ENCODE assay signal across 3 cellular contexts in genomic region chr16:83147244-83147643, GRCh38.
TF ChIP-seq lines count a peak whose summit lies in the region.

No MANE protein-coding gene starts in this region.

TF ChIP-seq in IMR-90, 13 proteins besides CTCF, POLR2A, EP300 and RAD21:
- TF ChIP-seq NFE2L2 (IDR thresholded peaks at IDR 0.05; ENCODE audit: low read depth, low read length) (no peak), CEBPB (IDR thresholded peaks at IDR 0.05; ENCODE audit: low read depth, low read length) (no peak), CHD1 (IDR thresholded peaks at IDR 0.05; ENCODE audit: low read depth, low read length) (no peak), MAFK (IDR thresholded peaks at IDR 0.05; ENCODE audit: low read depth, low read length) (no peak), RFX5 (IDR thresholded peaks at IDR 0.05; ENCODE audit: low read depth, low read length) (no peak), FOS (IDR thresholded peaks at IDR 0.05; ENCODE audit: low read depth, low read length) (no peak), RCOR1 (IDR thresholded peaks at IDR 0.05; ENCODE audit: insufficient replicate concordance, low read length) (no peak), MAZ (IDR thresholded peaks at IDR 0.05; ENCODE audit: borderline replicate concordance, low read depth, low read length) (no peak), BHLHE40 (IDR thresholded peaks at IDR 0.05; ENCODE audit: low read depth, low read length) (no peak), SMC3 (IDR thresholded peaks at IDR 0.05; ENCODE audit: low read depth, low read length) (no peak)
- TF ChIP-seq, protein P1, sequence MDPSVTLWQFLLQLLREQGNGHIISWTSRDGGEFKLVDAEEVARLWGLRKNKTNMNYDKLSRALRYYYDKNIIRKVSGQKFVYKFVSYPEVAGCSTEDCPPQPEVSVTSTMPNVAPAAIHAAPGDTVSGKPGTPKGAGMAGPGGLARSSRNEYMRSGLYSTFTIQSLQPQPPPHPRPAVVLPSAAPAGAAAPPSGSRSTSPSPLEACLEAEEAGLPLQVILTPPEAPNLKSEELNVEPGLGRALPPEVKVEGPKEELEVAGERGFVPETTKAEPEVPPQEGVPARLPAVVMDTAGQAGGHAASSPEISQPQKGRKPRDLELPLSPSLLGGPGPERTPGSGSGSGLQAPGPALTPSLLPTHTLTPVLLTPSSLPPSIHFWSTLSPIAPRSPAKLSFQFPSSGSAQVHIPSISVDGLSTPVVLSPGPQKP (IDR thresholded peaks at IDR 0.05; ENCODE audit: borderline replicate concordance, low read depth, low read length), result no peak
- TF ChIP-seq, protein P2, sequence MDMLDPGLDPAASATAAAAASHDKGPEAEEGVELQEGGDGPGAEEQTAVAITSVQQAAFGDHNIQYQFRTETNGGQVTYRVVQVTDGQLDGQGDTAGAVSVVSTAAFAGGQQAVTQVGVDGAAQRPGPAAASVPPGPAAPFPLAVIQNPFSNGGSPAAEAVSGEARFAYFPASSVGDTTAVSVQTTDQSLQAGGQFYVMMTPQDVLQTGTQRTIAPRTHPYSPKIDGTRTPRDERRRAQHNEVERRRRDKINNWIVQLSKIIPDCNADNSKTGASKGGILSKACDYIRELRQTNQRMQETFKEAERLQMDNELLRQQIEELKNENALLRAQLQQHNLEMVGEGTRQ (IDR thresholded peaks at IDR 0.05; ENCODE audit: low read depth, low read length), result no peak

TF ChIP-seq in K562, 482 proteins besides CTCF, POLR2A, EP300 and RAD21:
- TF ChIP-seq RBFOX2 (IDR thresholded peaks at IDR 0.05; ENCODE audit: low read depth, low read length) (no peak), CEBPG (CRISPR knock-in tag; IDR thresholded peaks at IDR 0.05) (no peak), CEBPG (tag; conservative IDR thresholded peaks at IDR 0.05 in 1 of 2, IDR thresholded peaks at IDR 0.05 in 1 of 2) (no peak), ZBTB12 (CRISPR knock-in tag; IDR thresholded peaks at IDR 0.05) (0 out of 2 replicates have a peak, but pooled peaks have one; percentile 47), ZC3H8 (IDR thresholded peaks at IDR 0.05) (no peak), ZBTB5 (IDR thresholded peaks at IDR 0.05) (no peak), ZNF23 (CRISPR knock-in tag; IDR thresholded peaks at IDR 0.05) (no peak), E2F3 (CRISPR knock-in tag; IDR thresholded peaks at IDR 0.05) (no peak), KLF6 (CRISPR knock-in tag; IDR thresholded peaks at IDR 0.05; ENCODE audit: borderline replicate concordance) (no peak), NR2F6 (CRISPR knock-in tag; IDR thresholded peaks at IDR 0.05) (no peak), PTRF (tag; IDR thresholded peaks at IDR 0.05) (no peak), CBFA2T2 (conservative IDR thresholded peaks at IDR 0.05) (no peak), KDM5B (IDR thresholded peaks at IDR 0.05; ENCODE audit: insufficient replicate concordance, low read depth, low read length) (no peak), ZKSCAN1 (IDR thresholded peaks at IDR 0.05; ENCODE audit: low read depth, low read length) (no peak), ZNF639 (CRISPR knock-in tag; conservative IDR thresholded peaks at IDR 0.05 in 1 of 2, IDR thresholded peaks at IDR 0.05 in 1 of 2) (no peak), ELF2 (CRISPR knock-in tag; IDR thresholded peaks at IDR 0.05) (no peak), ZFP1 (CRISPR knock-in tag; IDR thresholded peaks at IDR 0.05) (no peak), ZBTB8A (IDR thresholded peaks at IDR 0.05; ENCODE audit: partially characterized antibody) (no peak), TEAD4 (IDR thresholded peaks at IDR 0.05; ENCODE audit: low read length) (peak; percentile 8; the same call in 1 of the 2 replicates), TEAD4 (CRISPR knock-in tag; IDR thresholded peaks at IDR 0.05; ENCODE audit: borderline replicate concordance) (no peak), TCF3 (CRISPR knock-in tag; IDR thresholded peaks at IDR 0.05) (peak; percentile 42), CREM (IDR thresholded peaks at IDR 0.05; ENCODE audit: low read depth) (0 out of 2 replicates have a peak, but pooled peaks have one; percentile 7), PHB (CRISPR knock-in tag; IDR thresholded peaks at IDR 0.05) (no peak), IFI16 (CRISPR knock-in tag; IDR thresholded peaks at IDR 0.05) (no peak), TAL1 (IDR thresholded peaks at IDR 0.05) (peak; percentile 17; the same call in 1 of the 2 replicates), SPI1 (IDR thresholded peaks at IDR 0.05; ENCODE audit: borderline replicate concordance, low read depth, low read length) (peak; percentile 73; the same call in 1 of the 2 replicates)
- TF ChIP-seq, protein P3, sequence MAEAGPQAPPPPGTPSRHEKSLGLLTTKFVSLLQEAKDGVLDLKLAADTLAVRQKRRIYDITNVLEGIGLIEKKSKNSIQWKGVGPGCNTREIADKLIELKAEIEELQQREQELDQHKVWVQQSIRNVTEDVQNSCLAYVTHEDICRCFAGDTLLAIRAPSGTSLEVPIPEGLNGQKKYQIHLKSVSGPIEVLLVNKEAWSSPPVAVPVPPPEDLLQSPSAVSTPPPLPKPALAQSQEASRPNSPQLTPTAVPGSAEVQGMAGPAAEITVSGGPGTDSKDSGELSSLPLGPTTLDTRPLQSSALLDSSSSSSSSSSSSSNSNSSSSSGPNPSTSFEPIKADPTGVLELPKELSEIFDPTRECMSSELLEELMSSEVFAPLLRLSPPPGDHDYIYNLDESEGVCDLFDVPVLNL (CRISPR knock-in tag; IDR thresholded peaks at IDR 0.05; ENCODE audit: low read depth), result no peak
TF ChIP-seq in K562: peak in this region for 6.

TF ChIP-seq in HepG2, 621 proteins besides CTCF, POLR2A, EP300 and RAD21:
- TF ChIP-seq MTF1 (CRISPR knock-in tag; IDR thresholded peaks at IDR 0.05), result no peak
- no peak for TF ChIP-seq NFKB2 (CRISPR knock-in tag; IDR thresholded peaks at IDR 0.05; ENCODE audit: borderline replicate concordance)
- no peak for TF ChIP-seq REXO4 (CRISPR knock-in tag; IDR thresholded peaks at IDR 0.05; ENCODE audit: borderline replicate concordance)
- peak; percentile 53 for TF ChIP-seq CREB1 (IDR thresholded peaks at IDR 0.05)
- TF ChIP-seq CREB1 (CRISPR knock-in tag; IDR thresholded peaks at IDR 0.05), result no peak
TF ChIP-seq in HepG2: peak in this region for 1.
